1 cellular context compared by ENCODE assay signal in the genomic region with DNA sequence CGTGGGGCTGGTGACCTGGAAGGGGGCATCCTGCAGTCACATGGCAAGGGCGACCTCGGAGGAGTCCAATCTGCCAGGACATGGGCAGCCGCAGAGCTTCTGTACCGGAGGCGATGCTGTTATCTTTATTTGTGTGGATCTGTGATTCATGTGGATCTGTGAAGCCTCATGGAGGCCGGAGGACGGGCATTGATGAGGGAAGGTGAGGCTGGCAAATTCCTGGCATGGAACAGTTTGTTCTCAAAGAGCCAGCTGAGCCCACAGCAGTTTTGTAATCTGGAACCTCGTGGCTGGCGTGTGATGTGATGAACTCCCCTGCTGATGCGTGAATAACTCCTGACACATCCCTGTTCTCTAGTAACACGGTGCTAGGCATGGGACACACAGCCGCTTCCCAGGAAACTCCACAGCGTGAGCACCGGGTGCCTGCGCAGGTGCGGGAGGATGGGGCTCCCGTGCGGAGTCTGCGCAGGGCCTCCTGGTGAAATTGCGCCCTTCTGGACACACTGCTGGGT.
TF ChIP-seq lines count a peak whose summit lies in the region.

No MANE protein-coding gene starts in this region.

TF ChIP-seq in GM23338, 12 proteins besides CTCF, POLR2A, EP300 and RAD21 (continued from another document):
- TF ChIP-seq, protein P1, sequence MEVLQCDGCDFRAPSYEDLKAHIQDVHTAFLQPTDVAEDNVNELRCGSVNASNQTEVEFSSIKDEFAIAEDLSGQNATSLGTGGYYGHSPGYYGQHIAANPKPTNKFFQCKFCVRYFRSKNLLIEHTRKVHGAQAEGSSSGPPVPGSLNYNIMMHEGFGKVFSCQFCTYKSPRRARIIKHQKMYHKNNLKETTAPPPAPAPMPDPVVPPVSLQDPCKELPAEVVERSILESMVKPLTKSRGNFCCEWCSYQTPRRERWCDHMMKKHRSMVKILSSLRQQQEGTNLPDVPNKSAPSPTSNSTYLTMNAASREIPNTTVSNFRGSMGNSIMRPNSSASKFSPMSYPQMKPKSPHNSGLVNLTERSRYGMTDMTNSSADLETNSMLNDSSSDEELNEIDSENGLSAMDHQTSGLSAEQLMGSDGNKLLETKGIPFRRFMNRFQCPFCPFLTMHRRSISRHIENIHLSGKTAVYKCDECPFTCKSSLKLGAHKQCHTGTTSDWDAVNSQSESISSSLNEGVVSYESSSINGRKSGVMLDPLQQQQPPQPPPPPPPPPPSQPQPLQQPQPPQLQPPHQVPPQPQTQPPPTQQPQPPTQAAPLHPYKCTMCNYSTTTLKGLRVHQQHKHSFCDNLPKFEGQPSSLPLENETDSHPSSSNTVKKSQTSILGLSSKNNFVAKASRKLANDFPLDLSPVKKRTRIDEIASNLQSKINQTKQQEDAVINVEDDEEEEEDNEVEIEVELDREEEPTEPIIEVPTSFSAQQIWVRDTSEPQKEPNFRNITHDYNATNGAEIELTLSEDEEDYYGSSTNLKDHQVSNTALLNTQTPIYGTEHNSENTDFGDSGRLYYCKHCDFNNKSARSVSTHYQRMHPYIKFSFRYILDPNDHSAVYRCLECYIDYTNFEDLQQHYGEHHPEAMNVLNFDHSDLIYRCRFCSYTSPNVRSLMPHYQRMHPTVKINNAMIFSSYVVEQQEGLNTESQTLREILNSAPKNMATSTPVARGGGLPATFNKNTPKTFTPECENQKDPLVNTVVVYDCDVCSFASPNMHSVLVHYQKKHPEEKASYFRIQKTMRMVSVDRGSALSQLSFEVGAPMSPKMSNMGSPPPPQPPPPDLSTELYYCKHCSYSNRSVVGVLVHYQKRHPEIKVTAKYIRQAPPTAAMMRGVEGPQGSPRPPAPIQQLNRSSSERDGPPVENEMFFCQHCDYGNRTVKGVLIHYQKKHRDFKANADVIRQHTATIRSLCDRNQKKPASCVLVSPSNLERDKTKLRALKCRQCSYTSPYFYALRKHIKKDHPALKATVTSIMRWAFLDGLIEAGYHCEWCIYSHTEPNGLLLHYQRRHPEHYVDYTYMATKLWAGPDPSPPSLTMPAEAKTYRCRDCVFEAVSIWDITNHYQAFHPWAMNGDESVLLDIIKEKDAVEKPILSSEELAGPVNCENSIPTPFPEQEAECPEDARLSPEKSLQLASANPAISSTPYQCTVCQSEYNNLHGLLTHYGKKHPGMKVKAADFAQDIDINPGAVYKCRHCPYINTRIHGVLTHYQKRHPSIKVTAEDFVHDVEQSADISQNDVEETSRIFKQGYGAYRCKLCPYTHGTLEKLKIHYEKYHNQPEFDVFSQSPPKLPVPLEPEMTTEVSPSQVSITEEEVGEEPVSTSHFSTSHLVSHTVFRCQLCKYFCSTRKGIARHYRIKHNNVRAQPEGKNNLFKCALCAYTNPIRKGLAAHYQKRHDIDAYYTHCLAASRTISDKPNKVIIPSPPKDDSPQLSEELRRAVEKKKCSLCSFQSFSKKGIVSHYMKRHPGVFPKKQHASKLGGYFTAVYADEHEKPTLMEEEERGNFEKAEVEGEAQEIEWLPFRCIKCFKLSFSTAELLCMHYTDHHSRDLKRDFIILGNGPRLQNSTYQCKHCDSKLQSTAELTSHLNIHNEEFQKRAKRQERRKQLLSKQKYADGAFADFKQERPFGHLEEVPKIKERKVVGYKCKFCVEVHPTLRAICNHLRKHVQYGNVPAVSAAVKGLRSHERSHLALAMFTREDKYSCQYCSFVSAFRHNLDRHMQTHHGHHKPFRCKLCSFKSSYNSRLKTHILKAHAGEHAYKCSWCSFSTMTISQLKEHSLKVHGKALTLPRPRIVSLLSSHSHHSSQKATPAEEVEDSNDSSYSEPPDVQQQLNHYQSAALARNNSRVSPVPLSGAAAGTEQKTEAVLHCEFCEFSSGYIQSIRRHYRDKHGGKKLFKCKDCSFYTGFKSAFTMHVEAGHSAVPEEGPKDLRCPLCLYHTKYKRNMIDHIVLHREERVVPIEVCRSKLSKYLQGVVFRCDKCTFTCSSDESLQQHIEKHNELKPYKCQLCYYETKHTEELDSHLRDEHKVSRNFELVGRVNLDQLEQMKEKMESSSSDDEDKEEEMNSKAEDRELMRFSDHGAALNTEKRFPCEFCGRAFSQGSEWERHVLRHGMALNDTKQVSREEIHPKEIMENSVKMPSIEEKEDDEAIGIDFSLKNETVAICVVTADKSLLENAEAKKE (CRISPR knock-in tag; IDR thresholded peaks at IDR 0.05), result no peak
- TF ChIP-seq ZNF114 (CRISPR knock-in tag; IDR thresholded peaks at IDR 0.05) (no peak), ZNF331 (CRISPR knock-in tag; IDR thresholded peaks at IDR 0.05; ENCODE audit: low read depth) (no peak), EZH2 (IDR thresholded peaks at IDR 0.05; ENCODE audit: low read depth, unreplicated experiment) (no peak), REST (IDR thresholded peaks at IDR 0.05; ENCODE audit: unreplicated experiment) (no peak), EZH2phosphoT487 (IDR thresholded peaks at IDR 0.05; ENCODE audit: unreplicated experiment) (no peak), NANOG (IDR thresholded peaks at IDR 0.05; ENCODE audit: borderline replicate concordance) (no peak)
- TF ChIP-seq, protein P2, sequence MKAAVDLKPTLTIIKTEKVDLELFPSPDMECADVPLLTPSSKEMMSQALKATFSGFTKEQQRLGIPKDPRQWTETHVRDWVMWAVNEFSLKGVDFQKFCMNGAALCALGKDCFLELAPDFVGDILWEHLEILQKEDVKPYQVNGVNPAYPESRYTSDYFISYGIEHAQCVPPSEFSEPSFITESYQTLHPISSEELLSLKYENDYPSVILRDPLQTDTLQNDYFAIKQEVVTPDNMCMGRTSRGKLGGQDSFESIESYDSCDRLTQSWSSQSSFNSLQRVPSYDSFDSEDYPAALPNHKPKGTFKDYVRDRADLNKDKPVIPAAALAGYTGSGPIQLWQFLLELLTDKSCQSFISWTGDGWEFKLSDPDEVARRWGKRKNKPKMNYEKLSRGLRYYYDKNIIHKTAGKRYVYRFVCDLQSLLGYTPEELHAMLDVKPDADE (IDR thresholded peaks at IDR 0.05), result no peak
